In the genomic region with DNA sequence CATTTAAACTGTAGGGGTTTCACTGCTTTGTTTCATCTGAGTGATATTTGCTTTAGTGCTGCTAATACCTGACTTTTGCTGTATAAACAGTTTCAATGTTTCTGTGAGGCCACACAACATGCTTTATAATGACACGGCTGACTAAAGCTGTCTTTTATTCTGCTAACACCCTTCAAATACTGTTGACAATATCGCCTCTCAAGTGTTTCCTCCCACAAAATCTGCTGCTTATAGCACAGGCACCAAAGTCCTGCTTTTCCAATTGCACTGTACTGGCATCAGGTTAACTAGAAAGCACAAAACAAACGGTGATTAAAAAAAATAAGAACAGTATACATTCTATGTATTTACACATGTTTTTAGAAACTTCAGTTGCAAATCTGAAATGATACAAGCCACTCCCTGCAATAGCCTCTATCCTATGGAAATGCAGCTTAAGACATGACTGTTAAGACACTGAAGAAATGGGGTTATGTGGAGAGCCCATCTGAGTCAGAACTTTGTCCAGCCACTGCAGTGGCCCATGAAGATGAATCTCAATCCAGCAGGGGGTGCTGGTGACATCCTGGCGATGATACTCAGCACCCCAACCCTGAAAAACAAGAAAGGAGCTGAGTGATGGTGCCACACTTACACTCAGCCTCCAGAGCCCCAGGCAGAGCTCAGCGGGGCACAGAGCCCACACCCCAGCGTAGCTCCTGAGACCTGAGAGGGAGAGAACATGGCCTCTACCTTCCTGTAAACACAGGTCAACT, we compare ENCODE assay signal across 9 cellular contexts. TPM values are rescaled to one million over a fixed set of nuclear protein-coding genes. Genes with fewer than 3 reads are reported as not detected.
DNase-seq lines count a peak whose midpoint lies in the region; ATAC-seq and TF ChIP-seq lines count a peak whose summit lies in the region.
"Had no signal": no experiment of that assay in that cellular context is flagged by ENCODE, and none has a peak within 500 bp of the region (broad histone marks: within the 10 kb centered on the region; RNA-seq: fewer than 3 reads in every experiment).

No MANE protein-coding gene starts in this region.

- H3K9me3 ChIP-seq in T-helper 17 cell (ENCODE audit: control insufficient read depth, low read length, poor library complexity, severe bottlenecking) (no peaks in the 10 kb centered on the region), tibial artery (no peaks in the 10 kb centered on the region)

- TF ChIP-seq CTCF in GM12872 (IDR thresholded peaks at IDR 0.05; ENCODE audit: insufficient read depth, low read depth, low read length) (peak; percentile 57), tibial artery (IDR thresholded peaks at IDR 0.05) (peak in 1 of 2 experiments; percentile 13)

- DNase-seq in T-helper 17 cell (no peak), left lobe of liver (ENCODE audit: low spot score) (no peak), NCI-H524 treated with DMSO at 0.1 percent for 48 hours (lab: John Stamatoyannopoulos, UW) (no peak), NCI-H1092 (lab: John Stamatoyannopoulos, UW) (no peak), NOMO-1 (lab: John Stamatoyannopoulos, UW; ENCODE audit: unreplicated experiment in 2 of 2) (no peak), tibial artery (no peak)
- DNase-seq: cortex of kidney had no signal

- peaks cover 3% of the 10 kb centered on the region for H3K4me1 Mint-ChIP-seq in T-helper 17 cell

- no peaks in the 10 kb centered on the region for H3K27me3 ChIP-seq in tibial artery

- H3K27ac Mint-ChIP-seq in T-helper 17 cell, result no peak overlapping the region

- no peak overlapping the region for H3K4me3 ChIP-seq in tibial artery

- no peak overlapping the region for H3K4me3 Mint-ChIP-seq in T-helper 17 cell

- intact Hi-C loops in tibial artery (cut with DNase I; ENCODE audit: low total_unique reads), result no loop called here

- ATAC-seq in HG02623 (IDR thresholded peaks at IDR 0.05; ENCODE audit: unreplicated experiment), result peak; percentile 61
- ATAC-seq in T-helper 17 cell, result peak; percentile 20
- ATAC-seq in left lobe of liver, result peak; percentile 29

- peaks cover 18% of the 10 kb centered on the region for H3K27me3 Mint-ChIP-seq in T-helper 17 cell

- H3K4me1 ChIP-seq in tibial artery, result peaks cover 0 to 3% (median 0%) of the 10 kb centered on the region in 4 donors

- no peak overlapping the region for H3K27ac ChIP-seq in tibial artery

- peaks cover 4% of the 10 kb centered on the region for H3K36me3 Mint-ChIP-seq in T-helper 17 cell (ENCODE audit: low read depth)

- peaks cover 12 to 45% (median 22%) of the 10 kb centered on the region in 3 donors for H3K36me3 ChIP-seq in tibial artery

RNA-seq across cellular contexts. Expression of a gene that starts 29.4 kb away (rescaled TPM):
- total RNA-seq in T-helper 17 cell (1 to 10 TPM; 4.2 to 6.1 TPM), left lobe of liver (0.75 TPM)
